ENCODE assay signal across 9 cellular contexts in genomic region chr1:186082235-186082937, GRCh38.
DNase-seq lines count a peak whose midpoint lies in the region; ATAC-seq, FAIRE-seq and TF ChIP-seq lines count a peak whose summit lies in the region.
"Had no signal": no experiment of that assay in that cellular context is flagged by ENCODE, and none has a peak within 500 bp of the region (broad histone marks: within the 10 kb centered on the region; RNA-seq: fewer than 3 reads in every experiment).

No MANE protein-coding gene starts in this region.

- no peak overlapping the region for H3K4me3 Mint-ChIP-seq in activated naive CD8-positive, alpha-beta T cell treated with anti-CD3 and anti-CD28 coated beads, Interleukin-2, amount 50 U/mL, for 24 hours
- H3K4me3 Mint-ChIP-seq: naive thymus-derived CD8-positive, alpha-beta T cell had no signal

- H3K9me3 ChIP-seq in right atrium auricular region (no peaks in the 10 kb centered on the region), small intestine (ENCODE audit: control insufficient read depth, low read depth) (no peaks in the 10 kb centered on the region)

- H3K27ac Mint-ChIP-seq in activated naive CD8-positive, alpha-beta T cell treated with anti-CD3 and anti-CD28 coated beads, Interleukin-2, amount 50 U/mL, for 24 hours = no peak overlapping the region

- no peak overlapping the region for H3K4me3 ChIP-seq in right atrium auricular region
- H3K4me3 ChIP-seq in small intestine (ENCODE audit: low read depth in 1 of 2, low read length in 2 of 2) = no peak overlapping the region

- FAIRE-seq in small intestine (lab: Jason Lieb, UNC) = no peak

- H3K9me3 Mint-ChIP-seq in activated naive CD8-positive, alpha-beta T cell treated with anti-CD3 and anti-CD28 coated beads, Interleukin-2, amount 50 U/mL, for 24 hours = no peaks in the 10 kb centered on the region
- H3K9me3 Mint-ChIP-seq: naive thymus-derived CD8-positive, alpha-beta T cell had no signal

- H3K27me3 ChIP-seq in right atrium auricular region (no peaks in the 10 kb centered on the region), small intestine (ENCODE audit: control insufficient read depth in 2 of 2, insufficient read depth in 2 of 2, low read length in 2 of 2) (no peaks in the 10 kb centered on the region)

- no peaks in the 10 kb centered on the region for H3K27me3 Mint-ChIP-seq in activated naive CD8-positive, alpha-beta T cell treated with anti-CD3 and anti-CD28 coated beads, Interleukin-2, amount 50 U/mL, for 24 hours

- DNase-seq in DMS153 treated with DMSO at 0.1 percent for 48 hours (lab: John Stamatoyannopoulos, UW; ENCODE audit: unreplicated experiment) (peak; percentile 100), NCI-H345 (lab: John Stamatoyannopoulos, UW) (peak; percentile 99), right atrium auricular region (ENCODE audit: low spot score) (peak; percentile 87), small intestine (peak; percentile 89)
- DNase-seq in activated naive CD8-positive, alpha-beta T cell treated with anti-CD3 and anti-CD28 coated beads, Interleukin-2, amount 50 U/mL, for 24 hours = peak; percentile 13
- DNase-seq in activated CD8-positive, alpha-beta memory T cell treated with anti-CD3 and anti-CD28 coated beads, Interleukin-2, amount 50 U/mL, for 4 hours = no peak

- ATAC-seq in GM19452 (IDR thresholded peaks at IDR 0.05; ENCODE audit: unreplicated experiment) = peak; percentile 75
- peak; percentile 67 for ATAC-seq in HG03378 (IDR thresholded peaks at IDR 0.05; ENCODE audit: unreplicated experiment)
- ATAC-seq in activated naive CD8-positive, alpha-beta T cell treated with anti-CD3 and anti-CD28 coated beads, Interleukin-2, amount 50 U/mL, for 24 hours = no peak
- ATAC-seq: naive thymus-derived CD8-positive, alpha-beta T cell had no signal

- no peaks in the 10 kb centered on the region for H3K36me3 ChIP-seq in right atrium auricular region
- H3K36me3 ChIP-seq in small intestine (ENCODE audit: control insufficient read depth in 2 of 2, insufficient read depth in 2 of 2, low read length in 2 of 2) = no peaks in the 10 kb centered on the region

- TF ChIP-seq CTCF in right atrium auricular region (IDR thresholded peaks at IDR 0.05) = no peak

- H3K36me3 Mint-ChIP-seq in activated naive CD8-positive, alpha-beta T cell treated with anti-CD3 and anti-CD28 coated beads, Interleukin-2, amount 50 U/mL, for 24 hours (ENCODE audit: low read depth) = no peaks in the 10 kb centered on the region
- H3K36me3 Mint-ChIP-seq: naive thymus-derived CD8-positive, alpha-beta T cell had no signal

- H3K4me1 ChIP-seq in right atrium auricular region (peaks cover 0 to 13% of the 10 kb centered on the region in 2 donors), small intestine (ENCODE audit: control insufficient read depth in 2 of 2, insufficient read depth in 1 of 2, low read depth in 1 of 2, low read length in 1 of 2) (peaks cover 0 to 2% of the 10 kb centered on the region in 2 donors)

- H3K4me1 Mint-ChIP-seq in activated naive CD8-positive, alpha-beta T cell treated with anti-CD3 and anti-CD28 coated beads, Interleukin-2, amount 50 U/mL, for 24 hours = peaks cover 3% of the 10 kb centered on the region
- H3K4me1 Mint-ChIP-seq: naive thymus-derived CD8-positive, alpha-beta T cell had no signal

- WGBS in small intestine, 3 donors = 20 to 36% (median 31%) methylated on average over 6 of the region's 6 CpGs

- H3K27ac ChIP-seq in right atrium auricular region = peak overlapping the region; percentile 17 to 57
- H3K27ac ChIP-seq in small intestine (ENCODE audit: low read depth in 1 of 2, low read length in 1 of 2) = no peak overlapping the region

Comparison
In these comparisons a context has a peak if more than half of its experiments do, and no peak if none do; other contexts are left out.
1. H3K27ac ChIP-seq: peak in right atrium auricular region (2 of 2); none in small intestine (0 of 2).